In the genomic region with DNA sequence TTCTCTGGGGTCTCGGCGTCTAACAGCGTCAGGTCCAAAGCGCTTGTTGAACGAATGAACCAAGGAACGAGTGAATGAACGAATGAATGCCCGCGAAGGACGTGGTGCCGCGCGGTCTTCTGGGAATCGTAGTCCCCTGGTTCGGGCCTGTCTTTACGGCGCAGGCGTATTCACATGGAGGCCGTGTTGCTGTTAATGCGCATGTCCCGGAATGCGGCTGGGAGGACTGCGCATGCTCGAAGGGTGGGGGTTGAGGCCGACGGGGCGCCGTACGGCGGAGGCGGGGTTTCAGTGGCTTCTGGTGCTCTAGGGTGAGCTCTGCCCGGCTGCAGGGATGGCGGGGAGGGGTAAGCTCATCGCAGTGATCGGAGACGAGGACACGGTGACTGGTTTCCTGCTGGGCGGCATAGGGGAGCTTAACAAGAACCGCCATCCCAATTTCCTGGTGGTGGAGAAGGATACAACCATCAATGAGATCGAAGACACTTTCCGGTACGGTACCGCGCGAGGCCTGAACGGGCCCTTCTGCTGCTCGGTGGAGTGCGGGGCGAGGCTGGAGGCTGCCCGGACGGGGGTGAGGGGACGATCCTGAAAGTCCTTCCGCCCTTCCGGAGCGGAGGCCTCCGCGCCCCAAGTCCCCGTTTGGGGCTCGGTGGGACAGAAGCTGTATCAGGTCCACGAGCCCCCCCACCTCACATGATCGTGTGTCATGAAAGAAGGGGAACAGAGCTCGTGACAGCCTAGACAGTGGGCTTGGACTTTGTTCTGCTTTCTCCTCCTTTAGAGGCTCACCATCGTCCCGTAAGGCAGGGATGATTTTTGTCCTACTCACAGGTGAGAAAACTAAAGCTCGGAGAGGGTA, we compare ENCODE assay signal across 1 cellular context.
TF ChIP-seq lines count a peak whose summit lies in the region.

A gene with protein sequence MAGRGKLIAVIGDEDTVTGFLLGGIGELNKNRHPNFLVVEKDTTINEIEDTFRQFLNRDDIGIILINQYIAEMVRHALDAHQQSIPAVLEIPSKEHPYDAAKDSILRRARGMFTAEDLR (plus strand): TSS at position 286 of the 862 bp plus-strand sequence. CDS start 49 bp downstream, at position 335.

TF ChIP-seq in HEK293, 187 proteins besides CTCF, POLR2A, EP300 and RAD21 (continued from another document and continues in another):
- TF ChIP-seq, protein P1, sequence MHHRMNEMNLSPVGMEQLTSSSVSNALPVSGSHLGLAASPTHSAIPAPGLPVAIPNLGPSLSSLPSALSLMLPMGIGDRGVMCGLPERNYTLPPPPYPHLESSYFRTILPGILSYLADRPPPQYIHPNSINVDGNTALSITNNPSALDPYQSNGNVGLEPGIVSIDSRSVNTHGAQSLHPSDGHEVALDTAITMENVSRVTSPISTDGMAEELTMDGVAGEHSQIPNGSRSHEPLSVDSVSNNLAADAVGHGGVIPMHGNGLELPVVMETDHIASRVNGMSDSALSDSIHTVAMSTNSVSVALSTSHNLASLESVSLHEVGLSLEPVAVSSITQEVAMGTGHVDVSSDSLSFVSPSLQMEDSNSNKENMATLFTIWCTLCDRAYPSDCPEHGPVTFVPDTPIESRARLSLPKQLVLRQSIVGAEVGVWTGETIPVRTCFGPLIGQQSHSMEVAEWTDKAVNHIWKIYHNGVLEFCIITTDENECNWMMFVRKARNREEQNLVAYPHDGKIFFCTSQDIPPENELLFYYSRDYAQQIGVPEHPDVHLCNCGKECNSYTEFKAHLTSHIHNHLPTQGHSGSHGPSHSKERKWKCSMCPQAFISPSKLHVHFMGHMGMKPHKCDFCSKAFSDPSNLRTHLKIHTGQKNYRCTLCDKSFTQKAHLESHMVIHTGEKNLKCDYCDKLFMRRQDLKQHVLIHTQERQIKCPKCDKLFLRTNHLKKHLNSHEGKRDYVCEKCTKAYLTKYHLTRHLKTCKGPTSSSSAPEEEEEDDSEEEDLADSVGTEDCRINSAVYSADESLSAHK (tag by site-specific recombination; IDR thresholded peaks at IDR 0.05): peak; percentile 10; the same call in 1 of the 2 replicates
- TF ChIP-seq, protein P2, sequence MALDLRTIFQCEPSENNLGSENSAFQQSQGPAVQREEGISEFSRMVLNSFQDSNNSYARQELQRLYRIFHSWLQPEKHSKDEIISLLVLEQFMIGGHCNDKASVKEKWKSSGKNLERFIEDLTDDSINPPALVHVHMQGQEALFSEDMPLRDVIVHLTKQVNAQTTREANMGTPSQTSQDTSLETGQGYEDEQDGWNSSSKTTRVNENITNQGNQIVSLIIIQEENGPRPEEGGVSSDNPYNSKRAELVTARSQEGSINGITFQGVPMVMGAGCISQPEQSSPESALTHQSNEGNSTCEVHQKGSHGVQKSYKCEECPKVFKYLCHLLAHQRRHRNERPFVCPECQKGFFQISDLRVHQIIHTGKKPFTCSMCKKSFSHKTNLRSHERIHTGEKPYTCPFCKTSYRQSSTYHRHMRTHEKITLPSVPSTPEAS (tag by site-specific recombination; IDR thresholded peaks at IDR 0.05): no peak
- TF ChIP-seq ZNF155 (tag by site-specific recombination; IDR thresholded peaks at IDR 0.05) (no peak), ZNF785 (tag by site-specific recombination; IDR thresholded peaks at IDR 0.05) (no peak), ZNF624 (tag by site-specific recombination; IDR thresholded peaks at IDR 0.05) (no peak), ZNF747 (tag by site-specific recombination; IDR thresholded peaks at IDR 0.05) (no peak), ZSCAN16 (tag by site-specific recombination; IDR thresholded peaks at IDR 0.05) (0 out of 2 replicates have a peak, but pooled peaks have one; percentile 38), ZNF473 (tag by site-specific recombination; IDR thresholded peaks at IDR 0.05) (no peak), ZNF341 (tag by site-specific recombination; IDR thresholded peaks at IDR 0.05; ENCODE audit: low read depth) (peak; percentile 87), ZNF626 (tag by site-specific recombination; IDR thresholded peaks at IDR 0.05) (no peak), ZBTB21 (tag by site-specific recombination; IDR thresholded peaks at IDR 0.05) (peak; percentile 42; the same call in 1 of the 2 replicates), ZEB2 (tag by site-specific recombination; IDR thresholded peaks at IDR 0.05) (peak; percentile 73), ZNF777 (tag by site-specific recombination; IDR thresholded peaks at IDR 0.05; ENCODE audit: borderline replicate concordance) (no peak; the same call in 1 of the 2 replicates), ZNF223 (tag by site-specific recombination; IDR thresholded peaks at IDR 0.05) (no peak), ZNF169 (tag by site-specific recombination; IDR thresholded peaks at IDR 0.05) (no peak), ZNF174 (tag by site-specific recombination; IDR thresholded peaks at IDR 0.05) (no peak), ZBTB1 (tag by site-specific recombination; IDR thresholded peaks at IDR 0.05) (no peak), ZNF112 (tag by site-specific recombination; IDR thresholded peaks at IDR 0.05) (no peak), ZNF426 (tag by site-specific recombination; IDR thresholded peaks at IDR 0.05) (no peak), ZNF16 (tag by site-specific recombination; IDR thresholded peaks at IDR 0.05; ENCODE audit: low read depth) (no peak), ZNF76 (tag by site-specific recombination; IDR thresholded peaks at IDR 0.05; ENCODE audit: borderline replicate concordance, low read depth) (peak; percentile 91), KLF7 (tag by site-specific recombination; IDR thresholded peaks at IDR 0.05; ENCODE audit: borderline replicate concordance) (peak; percentile 33; the same call in 1 of the 2 replicates), ZNF146 (tag by site-specific recombination; IDR thresholded peaks at IDR 0.05) (no peak), ZBTB17 (tag by site-specific recombination; IDR thresholded peaks at IDR 0.05) (peak; percentile 91), YY1 (tag by site-specific recombination; IDR thresholded peaks at IDR 0.05) (peak; percentile 33; the same call in 1 of the 2 replicates), SCRT2 (tag by site-specific recombination; IDR thresholded peaks at IDR 0.05) (peak; percentile 69), TCF7L2 (IDR thresholded peaks at IDR 0.05; ENCODE audit: borderline replicate concordance, low read depth, low read length) (no peak)
- TF ChIP-seq, protein P3, sequence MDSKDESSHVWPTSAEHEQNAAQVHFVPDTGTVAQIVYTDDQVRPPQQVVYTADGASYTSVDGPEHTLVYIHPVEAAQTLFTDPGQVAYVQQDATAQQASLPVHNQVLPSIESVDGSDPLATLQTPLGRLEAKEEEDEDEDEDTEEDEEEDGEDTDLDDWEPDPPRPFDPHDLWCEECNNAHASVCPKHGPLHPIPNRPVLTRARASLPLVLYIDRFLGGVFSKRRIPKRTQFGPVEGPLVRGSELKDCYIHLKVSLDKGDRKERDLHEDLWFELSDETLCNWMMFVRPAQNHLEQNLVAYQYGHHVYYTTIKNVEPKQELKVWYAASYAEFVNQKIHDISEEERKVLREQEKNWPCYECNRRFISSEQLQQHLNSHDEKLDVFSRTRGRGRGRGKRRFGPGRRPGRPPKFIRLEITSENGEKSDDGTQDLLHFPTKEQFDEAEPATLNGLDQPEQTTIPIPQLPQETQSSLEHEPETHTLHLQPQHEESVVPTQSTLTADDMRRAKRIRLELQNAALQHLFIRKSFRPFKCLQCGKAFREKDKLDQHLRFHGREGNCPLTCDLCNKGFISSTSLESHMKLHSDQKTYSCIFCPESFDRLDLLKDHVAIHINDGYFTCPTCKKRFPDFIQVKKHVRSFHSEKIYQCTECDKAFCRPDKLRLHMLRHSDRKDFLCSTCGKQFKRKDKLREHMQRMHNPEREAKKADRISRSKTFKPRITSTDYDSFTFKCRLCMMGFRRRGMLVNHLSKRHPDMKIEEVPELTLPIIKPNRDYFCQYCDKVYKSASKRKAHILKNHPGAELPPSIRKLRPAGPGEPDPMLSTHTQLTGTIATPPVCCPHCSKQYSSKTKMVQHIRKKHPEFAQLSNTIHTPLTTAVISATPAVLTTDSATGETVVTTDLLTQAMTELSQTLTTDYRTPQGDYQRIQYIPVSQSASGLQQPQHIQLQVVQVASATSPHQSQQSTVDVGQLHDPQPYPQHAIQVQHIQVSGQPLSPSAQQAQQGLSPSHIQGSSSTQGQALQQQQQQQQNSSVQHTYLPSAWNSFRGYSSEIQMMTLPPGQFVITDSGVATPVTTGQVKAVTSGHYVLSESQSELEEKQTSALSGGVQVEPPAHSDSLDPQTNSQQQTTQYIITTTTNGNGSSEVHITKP (tag by site-specific recombination; IDR thresholded peaks at IDR 0.05): peak; percentile 51
- TF ChIP-seq, protein P4, sequence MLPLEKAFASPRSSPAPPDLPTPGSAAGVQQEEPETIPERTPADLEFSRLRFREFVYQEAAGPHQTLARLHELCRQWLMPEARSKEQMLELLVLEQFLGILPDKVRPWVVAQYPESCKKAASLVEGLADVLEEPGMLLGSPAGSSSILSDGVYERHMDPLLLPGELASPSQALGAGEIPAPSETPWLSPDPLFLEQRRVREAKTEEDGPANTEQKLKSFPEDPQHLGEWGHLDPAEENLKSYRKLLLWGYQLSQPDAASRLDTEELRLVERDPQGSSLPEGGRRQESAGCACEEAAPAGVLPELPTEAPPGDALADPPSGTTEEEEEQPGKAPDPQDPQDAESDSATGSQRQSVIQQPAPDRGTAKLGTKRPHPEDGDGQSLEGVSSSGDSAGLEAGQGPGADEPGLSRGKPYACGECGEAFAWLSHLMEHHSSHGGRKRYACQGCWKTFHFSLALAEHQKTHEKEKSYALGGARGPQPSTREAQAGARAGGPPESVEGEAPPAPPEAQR (tag by site-specific recombination; IDR thresholded peaks at IDR 0.05): no peak
- TF ChIP-seq, protein P5, sequence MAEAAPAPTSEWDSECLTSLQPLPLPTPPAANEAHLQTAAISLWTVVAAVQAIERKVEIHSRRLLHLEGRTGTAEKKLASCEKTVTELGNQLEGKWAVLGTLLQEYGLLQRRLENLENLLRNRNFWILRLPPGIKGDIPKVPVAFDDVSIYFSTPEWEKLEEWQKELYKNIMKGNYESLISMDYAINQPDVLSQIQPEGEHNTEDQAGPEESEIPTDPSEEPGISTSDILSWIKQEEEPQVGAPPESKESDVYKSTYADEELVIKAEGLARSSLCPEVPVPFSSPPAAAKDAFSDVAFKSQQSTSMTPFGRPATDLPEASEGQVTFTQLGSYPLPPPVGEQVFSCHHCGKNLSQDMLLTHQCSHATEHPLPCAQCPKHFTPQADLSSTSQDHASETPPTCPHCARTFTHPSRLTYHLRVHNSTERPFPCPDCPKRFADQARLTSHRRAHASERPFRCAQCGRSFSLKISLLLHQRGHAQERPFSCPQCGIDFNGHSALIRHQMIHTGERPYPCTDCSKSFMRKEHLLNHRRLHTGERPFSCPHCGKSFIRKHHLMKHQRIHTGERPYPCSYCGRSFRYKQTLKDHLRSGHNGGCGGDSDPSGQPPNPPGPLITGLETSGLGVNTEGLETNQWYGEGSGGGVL (tag by site-specific recombination; IDR thresholded peaks at IDR 0.05): peak; percentile 46
- TF ChIP-seq, protein P6, sequence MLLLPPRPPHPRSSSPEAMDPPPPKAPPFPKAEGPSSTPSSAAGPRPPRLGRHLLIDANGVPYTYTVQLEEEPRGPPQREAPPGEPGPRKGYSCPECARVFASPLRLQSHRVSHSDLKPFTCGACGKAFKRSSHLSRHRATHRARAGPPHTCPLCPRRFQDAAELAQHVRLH (tag by site-specific recombination; IDR thresholded peaks at IDR 0.05): 0 out of 2 replicates have a peak, but pooled peaks have one; percentile 31
- TF ChIP-seq, protein P7, sequence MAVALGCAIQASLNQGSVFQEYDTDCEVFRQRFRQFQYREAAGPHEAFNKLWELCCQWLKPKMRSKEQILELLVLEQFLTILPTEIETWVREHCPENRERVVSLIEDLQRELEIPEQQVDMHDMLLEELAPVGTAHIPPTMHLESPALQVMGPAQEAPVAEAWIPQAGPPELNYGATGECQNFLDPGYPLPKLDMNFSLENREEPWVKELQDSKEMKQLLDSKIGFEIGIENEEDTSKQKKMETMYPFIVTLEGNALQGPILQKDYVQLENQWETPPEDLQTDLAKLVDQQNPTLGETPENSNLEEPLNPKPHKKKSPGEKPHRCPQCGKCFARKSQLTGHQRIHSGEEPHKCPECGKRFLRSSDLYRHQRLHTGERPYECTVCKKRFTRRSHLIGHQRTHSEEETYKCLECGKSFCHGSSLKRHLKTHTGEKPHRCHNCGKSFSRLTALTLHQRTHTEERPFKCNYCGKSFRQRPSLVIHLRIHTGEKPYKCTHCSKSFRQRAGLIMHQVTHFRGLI (tag by site-specific recombination; IDR thresholded peaks at IDR 0.05): 0 out of 2 replicates have a peak, but pooled peaks have one; percentile 27
- TF ChIP-seq, protein P8, sequence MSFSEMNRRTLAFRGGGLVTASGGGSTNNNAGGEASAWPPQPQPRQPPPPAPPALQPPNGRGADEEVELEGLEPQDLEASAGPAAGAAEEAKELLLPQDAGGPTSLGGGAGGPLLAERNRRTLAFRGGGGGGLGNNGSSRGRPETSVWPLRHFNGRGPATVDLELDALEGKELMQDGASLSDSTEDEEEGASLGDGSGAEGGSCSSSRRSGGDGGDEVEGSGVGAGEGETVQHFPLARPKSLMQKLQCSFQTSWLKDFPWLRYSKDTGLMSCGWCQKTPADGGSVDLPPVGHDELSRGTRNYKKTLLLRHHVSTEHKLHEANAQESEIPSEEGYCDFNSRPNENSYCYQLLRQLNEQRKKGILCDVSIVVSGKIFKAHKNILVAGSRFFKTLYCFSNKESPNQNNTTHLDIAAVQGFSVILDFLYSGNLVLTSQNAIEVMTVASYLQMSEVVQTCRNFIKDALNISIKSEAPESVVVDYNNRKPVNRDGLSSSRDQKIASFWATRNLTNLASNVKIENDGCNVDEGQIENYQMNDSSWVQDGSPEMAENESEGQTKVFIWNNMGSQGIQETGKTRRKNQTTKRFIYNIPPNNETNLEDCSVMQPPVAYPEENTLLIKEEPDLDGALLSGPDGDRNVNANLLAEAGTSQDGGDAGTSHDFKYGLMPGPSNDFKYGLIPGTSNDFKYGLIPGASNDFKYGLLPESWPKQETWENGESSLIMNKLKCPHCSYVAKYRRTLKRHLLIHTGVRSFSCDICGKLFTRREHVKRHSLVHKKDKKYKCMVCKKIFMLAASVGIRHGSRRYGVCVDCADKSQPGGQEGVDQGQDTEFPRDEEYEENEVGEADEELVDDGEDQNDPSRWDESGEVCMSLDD (tag by site-specific recombination; IDR thresholded peaks at IDR 0.05): peak; percentile 77
- TF ChIP-seq, protein P9, sequence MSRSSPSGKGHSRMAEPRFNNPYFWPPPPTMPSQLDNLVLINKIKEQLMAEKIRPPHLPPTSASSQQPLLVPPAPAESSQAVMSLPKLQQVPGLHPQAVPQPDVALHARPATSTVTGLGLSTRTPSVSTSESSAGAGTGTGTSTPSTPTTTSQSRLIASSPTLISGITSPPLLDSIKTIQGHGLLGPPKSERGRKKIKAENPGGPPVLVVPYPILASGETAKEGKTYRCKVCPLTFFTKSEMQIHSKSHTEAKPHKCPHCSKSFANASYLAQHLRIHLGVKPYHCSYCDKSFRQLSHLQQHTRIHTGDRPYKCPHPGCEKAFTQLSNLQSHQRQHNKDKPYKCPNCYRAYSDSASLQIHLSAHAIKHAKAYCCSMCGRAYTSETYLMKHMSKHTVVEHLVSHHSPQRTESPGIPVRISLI (tag by site-specific recombination; IDR thresholded peaks at IDR 0.05): no peak
